In genomic region chr20:35315199-35316020, GRCh38 we compare ENCODE assay signal across 1 cellular context.
A peak's percentile ranks its signal among the peaks of the same experiment; 100 is the strongest.
TF ChIP-seq lines count a peak whose summit lies in the region.

No MANE protein-coding gene starts in this region.

TF ChIP-seq in HepG2, 621 proteins besides CTCF, POLR2A, EP300 and RAD21:
- TF ChIP-seq ZNF160 (CRISPR knock-in tag; IDR thresholded peaks at IDR 0.05) (no peak), ZNF263 (CRISPR knock-in tag; IDR thresholded peaks at IDR 0.05) (peak; percentile 53; the same call in 1 of the 2 replicates), BORCS8-MEF2B (CRISPR knock-in tag; IDR thresholded peaks at IDR 0.05) (no peak)
- TF ChIP-seq, protein P1, sequence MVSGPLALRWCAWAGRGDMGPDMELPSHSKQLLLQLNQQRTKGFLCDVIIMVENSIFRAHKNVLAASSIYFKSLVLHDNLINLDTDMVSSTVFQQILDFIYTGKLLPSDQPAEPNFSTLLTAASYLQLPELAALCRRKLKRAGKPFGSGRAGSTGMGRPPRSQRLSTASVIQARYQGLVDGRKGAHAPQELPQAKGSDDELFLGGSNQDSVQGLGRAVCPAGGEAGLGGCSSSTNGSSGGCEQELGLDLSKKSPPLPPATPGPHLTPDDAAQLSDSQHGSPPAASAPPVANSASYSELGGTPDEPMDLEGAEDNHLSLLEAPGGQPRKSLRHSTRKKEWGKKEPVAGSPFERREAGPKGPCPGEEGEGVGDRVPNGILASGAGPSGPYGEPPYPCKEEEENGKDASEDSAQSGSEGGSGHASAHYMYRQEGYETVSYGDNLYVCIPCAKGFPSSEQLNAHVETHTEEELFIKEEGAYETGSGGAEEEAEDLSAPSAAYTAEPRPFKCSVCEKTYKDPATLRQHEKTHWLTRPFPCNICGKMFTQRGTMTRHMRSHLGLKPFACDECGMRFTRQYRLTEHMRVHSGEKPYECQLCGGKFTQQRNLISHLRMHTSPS (CRISPR knock-in tag; IDR thresholded peaks at IDR 0.05; ENCODE audit: low read depth), result no peak
- TF ChIP-seq, protein P2, sequence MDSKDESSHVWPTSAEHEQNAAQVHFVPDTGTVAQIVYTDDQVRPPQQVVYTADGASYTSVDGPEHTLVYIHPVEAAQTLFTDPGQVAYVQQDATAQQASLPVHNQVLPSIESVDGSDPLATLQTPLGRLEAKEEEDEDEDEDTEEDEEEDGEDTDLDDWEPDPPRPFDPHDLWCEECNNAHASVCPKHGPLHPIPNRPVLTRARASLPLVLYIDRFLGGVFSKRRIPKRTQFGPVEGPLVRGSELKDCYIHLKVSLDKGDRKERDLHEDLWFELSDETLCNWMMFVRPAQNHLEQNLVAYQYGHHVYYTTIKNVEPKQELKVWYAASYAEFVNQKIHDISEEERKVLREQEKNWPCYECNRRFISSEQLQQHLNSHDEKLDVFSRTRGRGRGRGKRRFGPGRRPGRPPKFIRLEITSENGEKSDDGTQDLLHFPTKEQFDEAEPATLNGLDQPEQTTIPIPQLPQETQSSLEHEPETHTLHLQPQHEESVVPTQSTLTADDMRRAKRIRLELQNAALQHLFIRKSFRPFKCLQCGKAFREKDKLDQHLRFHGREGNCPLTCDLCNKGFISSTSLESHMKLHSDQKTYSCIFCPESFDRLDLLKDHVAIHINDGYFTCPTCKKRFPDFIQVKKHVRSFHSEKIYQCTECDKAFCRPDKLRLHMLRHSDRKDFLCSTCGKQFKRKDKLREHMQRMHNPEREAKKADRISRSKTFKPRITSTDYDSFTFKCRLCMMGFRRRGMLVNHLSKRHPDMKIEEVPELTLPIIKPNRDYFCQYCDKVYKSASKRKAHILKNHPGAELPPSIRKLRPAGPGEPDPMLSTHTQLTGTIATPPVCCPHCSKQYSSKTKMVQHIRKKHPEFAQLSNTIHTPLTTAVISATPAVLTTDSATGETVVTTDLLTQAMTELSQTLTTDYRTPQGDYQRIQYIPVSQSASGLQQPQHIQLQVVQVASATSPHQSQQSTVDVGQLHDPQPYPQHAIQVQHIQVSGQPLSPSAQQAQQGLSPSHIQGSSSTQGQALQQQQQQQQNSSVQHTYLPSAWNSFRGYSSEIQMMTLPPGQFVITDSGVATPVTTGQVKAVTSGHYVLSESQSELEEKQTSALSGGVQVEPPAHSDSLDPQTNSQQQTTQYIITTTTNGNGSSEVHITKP (CRISPR knock-in tag; IDR thresholded peaks at IDR 0.05; ENCODE audit: low read depth), result no peak
